In the genomic region with DNA sequence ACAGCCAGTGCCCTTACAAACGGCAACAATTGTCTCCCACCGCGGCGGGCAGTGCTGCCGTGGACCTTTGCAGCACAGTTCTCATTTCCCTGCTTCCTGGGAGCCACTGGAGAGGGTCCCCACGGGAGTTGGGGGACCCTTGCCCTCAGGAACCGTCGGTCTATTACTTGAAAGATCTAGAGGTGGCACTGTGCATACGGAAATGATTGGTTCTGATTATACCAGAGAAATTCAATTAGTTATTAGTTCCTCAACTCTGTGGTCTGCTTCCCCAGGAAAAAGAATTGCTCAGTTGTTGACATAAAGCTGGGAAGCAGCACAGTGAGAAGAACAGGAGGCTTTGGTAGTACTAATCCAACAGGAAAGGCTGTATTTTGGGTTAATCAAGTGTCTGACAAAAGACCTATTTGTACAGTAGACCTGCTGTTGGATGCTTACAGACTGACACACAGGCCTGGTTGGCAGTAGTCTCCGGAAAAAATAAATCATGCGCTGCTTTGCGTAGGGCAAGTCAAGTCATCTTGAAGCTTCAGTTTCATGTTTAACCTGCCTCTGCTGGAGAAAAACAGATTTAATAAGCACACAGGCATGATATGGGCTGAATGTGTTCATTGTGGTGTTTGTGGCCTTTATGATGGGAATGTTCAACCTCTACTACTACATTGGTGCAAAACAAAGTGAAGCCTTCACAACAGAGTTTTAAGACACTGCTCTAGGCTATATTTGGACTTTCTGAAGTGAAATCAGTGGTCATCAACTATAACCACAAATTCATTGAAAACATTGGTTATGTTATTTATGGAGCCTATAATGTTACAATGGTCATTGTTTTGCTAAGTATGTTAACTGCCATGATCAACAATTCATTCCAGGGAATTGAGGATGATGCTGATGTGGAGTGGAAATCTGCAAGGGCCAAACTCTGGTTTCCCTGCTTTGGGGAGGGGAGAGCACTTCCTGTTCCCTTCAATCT, we compare ENCODE assay signal across 2 cellular contexts.
A peak's percentile ranks its signal among the peaks of the same experiment; 100 is the strongest.
TF ChIP-seq lines count a peak whose summit lies in the region.

No MANE protein-coding gene starts in this region.

TF ChIP-seq in IMR-90, 13 proteins besides CTCF, POLR2A, EP300 and RAD21:
- TF ChIP-seq RCOR1 (IDR thresholded peaks at IDR 0.05; ENCODE audit: insufficient replicate concordance, low read length), result no peak
- TF ChIP-seq BHLHE40 (IDR thresholded peaks at IDR 0.05; ENCODE audit: low read depth, low read length), result no peak
- TF ChIP-seq CHD1 (IDR thresholded peaks at IDR 0.05; ENCODE audit: low read depth, low read length), result no peak

TF ChIP-seq in GM12878, 131 proteins besides CTCF, POLR2A, EP300 and RAD21:
- TF ChIP-seq MEF2B (IDR thresholded peaks at IDR 0.05; ENCODE audit: partially characterized antibody, poor library complexity, severe bottlenecking) (peak; percentile 33), DPF2 (IDR thresholded peaks at IDR 0.05) (0 out of 2 replicates have a peak, but pooled peaks have one; percentile 5), HDGF (IDR thresholded peaks at IDR 0.05) (no peak), CBFB (IDR thresholded peaks at IDR 0.05; ENCODE audit: low read depth) (no peak), EGR1 (IDR thresholded peaks at IDR 0.05; ENCODE audit: borderline replicate concordance in 1 of 2, low read depth in 2 of 2, low read length in 2 of 2) (0 out of 3 replicates have a peak, but pooled peaks of 1 of the 2 experiments have one; percentile 0), NR2C1 (IDR thresholded peaks at IDR 0.05) (no peak), EED (IDR thresholded peaks at IDR 0.05; ENCODE audit: low read depth) (peak; percentile 9; the same call in 1 of the 2 replicates), MTA3 (IDR thresholded peaks at IDR 0.05; ENCODE audit: borderline replicate concordance, low read length) (no peak), STAT1 (conservative IDR thresholded peaks at IDR 0.05) (no peak), BCL11A (IDR thresholded peaks at IDR 0.05; ENCODE audit: low read depth, low read length) (0 out of 2 replicates have a peak, but pooled peaks have one; percentile 5), NFXL1 (IDR thresholded peaks at IDR 0.05; ENCODE audit: borderline replicate concordance) (no peak), MEF2A (IDR thresholded peaks at IDR 0.05; ENCODE audit: insufficient read depth, low read depth, low read length) (peak; percentile 78; the same call in 1 of the 2 replicates), YY1 (IDR thresholded peaks at IDR 0.05; ENCODE audit: low read depth, low read length) (no peak), TARDBP (IDR thresholded peaks at IDR 0.05; ENCODE audit: borderline replicate concordance) (no peak), ZNF207 (IDR thresholded peaks at IDR 0.05; ENCODE audit: borderline replicate concordance) (no peak), KAT2A (conservative IDR thresholded peaks at IDR 0.05; ENCODE audit: control insufficient read depth, low read depth, low read length) (no peak), RAD51 (IDR thresholded peaks at IDR 0.05) (no peak), RUNX3 (IDR thresholded peaks at IDR 0.05; ENCODE audit: low read length) (peak; percentile 66), ZZZ3 (IDR thresholded peaks at IDR 0.05; ENCODE audit: control insufficient read depth, insufficient read length, low read depth) (no peak), RBBP5 (conservative IDR thresholded peaks at IDR 0.05) (no peak; the same call in 1 of the 2 replicates)
- TF ChIP-seq, protein P1, sequence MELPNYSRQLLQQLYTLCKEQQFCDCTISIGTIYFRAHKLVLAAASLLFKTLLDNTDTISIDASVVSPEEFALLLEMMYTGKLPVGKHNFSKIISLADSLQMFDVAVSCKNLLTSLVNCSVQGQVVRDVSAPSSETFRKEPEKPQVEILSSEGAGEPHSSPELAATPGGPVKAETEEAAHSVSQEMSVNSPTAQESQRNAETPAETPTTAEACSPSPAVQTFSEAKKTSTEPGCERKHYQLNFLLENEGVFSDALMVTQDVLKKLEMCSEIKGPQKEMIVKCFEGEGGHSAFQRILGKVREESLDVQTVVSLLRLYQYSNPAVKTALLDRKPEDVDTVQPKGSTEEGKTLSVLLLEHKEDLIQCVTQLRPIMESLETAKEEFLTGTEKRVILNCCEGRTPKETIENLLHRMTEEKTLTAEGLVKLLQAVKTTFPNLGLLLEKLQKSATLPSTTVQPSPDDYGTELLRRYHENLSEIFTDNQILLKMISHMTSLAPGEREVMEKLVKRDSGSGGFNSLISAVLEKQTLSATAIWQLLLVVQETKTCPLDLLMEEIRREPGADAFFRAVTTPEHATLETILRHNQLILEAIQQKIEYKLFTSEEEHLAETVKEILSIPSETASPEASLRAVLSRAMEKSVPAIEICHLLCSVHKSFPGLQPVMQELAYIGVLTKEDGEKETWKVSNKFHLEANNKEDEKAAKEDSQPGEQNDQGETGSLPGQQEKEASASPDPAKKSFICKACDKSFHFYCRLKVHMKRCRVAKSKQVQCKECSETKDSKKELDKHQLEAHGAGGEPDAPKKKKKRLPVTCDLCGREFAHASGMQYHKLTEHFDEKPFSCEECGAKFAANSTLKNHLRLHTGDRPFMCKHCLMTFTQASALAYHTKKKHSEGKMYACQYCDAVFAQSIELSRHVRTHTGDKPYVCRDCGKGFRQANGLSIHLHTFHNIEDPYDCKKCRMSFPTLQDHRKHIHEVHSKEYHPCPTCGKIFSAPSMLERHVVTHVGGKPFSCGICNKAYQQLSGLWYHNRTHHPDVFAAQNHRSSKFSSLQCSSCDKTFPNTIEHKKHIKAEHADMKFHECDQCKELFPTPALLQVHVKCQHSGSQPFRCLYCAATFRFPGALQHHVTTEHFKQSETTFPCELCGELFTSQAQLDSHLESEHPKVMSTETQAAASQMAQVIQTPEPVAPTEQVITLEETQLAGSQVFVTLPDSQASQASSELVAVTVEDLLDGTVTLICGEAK (IDR thresholded peaks at IDR 0.05; ENCODE audit: borderline replicate concordance), result no peak
- TF ChIP-seq, protein P2, sequence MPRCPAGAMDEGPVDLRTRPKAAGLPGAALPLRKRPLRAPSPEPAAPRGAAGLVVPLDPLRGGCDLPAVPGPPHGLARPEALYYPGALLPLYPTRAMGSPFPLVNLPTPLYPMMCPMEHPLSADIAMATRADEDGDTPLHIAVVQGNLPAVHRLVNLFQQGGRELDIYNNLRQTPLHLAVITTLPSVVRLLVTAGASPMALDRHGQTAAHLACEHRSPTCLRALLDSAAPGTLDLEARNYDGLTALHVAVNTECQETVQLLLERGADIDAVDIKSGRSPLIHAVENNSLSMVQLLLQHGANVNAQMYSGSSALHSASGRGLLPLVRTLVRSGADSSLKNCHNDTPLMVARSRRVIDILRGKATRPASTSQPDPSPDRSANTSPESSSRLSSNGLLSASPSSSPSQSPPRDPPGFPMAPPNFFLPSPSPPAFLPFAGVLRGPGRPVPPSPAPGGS (IDR thresholded peaks at IDR 0.05; ENCODE audit: borderline replicate concordance, insufficient read depth, low read depth, low read length, poor library complexity, severe bottlenecking), result peak; percentile 1
- TF ChIP-seq, protein P3, sequence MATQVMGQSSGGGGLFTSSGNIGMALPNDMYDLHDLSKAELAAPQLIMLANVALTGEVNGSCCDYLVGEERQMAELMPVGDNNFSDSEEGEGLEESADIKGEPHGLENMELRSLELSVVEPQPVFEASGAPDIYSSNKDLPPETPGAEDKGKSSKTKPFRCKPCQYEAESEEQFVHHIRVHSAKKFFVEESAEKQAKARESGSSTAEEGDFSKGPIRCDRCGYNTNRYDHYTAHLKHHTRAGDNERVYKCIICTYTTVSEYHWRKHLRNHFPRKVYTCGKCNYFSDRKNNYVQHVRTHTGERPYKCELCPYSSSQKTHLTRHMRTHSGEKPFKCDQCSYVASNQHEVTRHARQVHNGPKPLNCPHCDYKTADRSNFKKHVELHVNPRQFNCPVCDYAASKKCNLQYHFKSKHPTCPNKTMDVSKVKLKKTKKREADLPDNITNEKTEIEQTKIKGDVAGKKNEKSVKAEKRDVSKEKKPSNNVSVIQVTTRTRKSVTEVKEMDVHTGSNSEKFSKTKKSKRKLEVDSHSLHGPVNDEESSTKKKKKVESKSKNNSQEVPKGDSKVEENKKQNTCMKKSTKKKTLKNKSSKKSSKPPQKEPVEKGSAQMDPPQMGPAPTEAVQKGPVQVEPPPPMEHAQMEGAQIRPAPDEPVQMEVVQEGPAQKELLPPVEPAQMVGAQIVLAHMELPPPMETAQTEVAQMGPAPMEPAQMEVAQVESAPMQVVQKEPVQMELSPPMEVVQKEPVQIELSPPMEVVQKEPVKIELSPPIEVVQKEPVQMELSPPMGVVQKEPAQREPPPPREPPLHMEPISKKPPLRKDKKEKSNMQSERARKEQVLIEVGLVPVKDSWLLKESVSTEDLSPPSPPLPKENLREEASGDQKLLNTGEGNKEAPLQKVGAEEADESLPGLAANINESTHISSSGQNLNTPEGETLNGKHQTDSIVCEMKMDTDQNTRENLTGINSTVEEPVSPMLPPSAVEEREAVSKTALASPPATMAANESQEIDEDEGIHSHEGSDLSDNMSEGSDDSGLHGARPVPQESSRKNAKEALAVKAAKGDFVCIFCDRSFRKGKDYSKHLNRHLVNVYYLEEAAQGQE (IDR thresholded peaks at IDR 0.05; ENCODE audit: low read depth, low read length), result no peak
- TF ChIP-seq, protein P4, sequence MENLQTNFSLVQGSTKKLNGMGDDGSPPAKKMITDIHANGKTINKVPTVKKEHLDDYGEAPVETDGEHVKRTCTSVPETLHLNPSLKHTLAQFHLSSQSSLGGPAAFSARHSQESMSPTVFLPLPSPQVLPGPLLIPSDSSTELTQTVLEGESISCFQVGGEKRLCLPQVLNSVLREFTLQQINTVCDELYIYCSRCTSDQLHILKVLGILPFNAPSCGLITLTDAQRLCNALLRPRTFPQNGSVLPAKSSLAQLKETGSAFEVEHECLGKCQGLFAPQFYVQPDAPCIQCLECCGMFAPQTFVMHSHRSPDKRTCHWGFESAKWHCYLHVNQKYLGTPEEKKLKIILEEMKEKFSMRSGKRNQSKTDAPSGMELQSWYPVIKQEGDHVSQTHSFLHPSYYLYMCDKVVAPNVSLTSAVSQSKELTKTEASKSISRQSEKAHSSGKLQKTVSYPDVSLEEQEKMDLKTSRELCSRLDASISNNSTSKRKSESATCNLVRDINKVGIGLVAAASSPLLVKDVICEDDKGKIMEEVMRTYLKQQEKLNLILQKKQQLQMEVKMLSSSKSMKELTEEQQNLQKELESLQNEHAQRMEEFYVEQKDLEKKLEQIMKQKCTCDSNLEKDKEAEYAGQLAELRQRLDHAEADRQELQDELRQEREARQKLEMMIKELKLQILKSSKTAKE (IDR thresholded peaks at IDR 0.05; ENCODE audit: low read depth, poor library complexity, severe bottlenecking), result no peak
- TF ChIP-seq, protein P5, sequence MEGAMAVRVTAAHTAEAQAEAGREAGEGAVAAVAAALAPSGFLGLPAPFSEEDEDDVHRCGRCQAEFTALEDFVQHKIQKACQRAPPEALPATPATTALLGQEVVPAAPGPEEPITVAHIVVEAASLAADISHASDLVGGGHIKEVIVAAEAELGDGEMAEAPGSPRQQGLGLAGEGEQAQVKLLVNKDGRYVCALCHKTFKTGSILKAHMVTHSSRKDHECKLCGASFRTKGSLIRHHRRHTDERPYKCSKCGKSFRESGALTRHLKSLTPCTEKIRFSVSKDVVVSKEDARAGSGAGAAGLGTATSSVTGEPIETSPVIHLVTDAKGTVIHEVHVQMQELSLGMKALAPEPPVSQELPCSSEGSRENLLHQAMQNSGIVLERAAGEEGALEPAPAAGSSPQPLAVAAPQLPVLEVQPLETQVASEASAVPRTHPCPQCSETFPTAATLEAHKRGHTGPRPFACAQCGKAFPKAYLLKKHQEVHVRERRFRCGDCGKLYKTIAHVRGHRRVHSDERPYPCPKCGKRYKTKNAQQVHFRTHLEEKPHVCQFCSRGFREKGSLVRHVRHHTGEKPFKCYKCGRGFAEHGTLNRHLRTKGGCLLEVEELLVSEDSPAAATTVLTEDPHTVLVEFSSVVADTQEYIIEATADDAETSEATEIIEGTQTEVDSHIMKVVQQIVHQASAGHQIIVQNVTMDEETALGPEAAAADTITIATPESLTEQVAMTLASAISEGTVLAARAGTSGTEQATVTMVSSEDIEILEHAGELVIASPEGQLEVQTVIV (IDR thresholded peaks at IDR 0.05; ENCODE audit: borderline replicate concordance, partially characterized antibody), result no peak
- TF ChIP-seq, protein P6, sequence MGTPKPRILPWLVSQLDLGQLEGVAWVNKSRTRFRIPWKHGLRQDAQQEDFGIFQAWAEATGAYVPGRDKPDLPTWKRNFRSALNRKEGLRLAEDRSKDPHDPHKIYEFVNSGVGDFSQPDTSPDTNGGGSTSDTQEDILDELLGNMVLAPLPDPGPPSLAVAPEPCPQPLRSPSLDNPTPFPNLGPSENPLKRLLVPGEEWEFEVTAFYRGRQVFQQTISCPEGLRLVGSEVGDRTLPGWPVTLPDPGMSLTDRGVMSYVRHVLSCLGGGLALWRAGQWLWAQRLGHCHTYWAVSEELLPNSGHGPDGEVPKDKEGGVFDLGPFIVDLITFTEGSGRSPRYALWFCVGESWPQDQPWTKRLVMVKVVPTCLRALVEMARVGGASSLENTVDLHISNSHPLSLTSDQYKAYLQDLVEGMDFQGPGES (IDR thresholded peaks at IDR 0.05), result no peak
TF ChIP-seq in GM12878: peak in this region for 8.
